In the genomic region with DNA sequence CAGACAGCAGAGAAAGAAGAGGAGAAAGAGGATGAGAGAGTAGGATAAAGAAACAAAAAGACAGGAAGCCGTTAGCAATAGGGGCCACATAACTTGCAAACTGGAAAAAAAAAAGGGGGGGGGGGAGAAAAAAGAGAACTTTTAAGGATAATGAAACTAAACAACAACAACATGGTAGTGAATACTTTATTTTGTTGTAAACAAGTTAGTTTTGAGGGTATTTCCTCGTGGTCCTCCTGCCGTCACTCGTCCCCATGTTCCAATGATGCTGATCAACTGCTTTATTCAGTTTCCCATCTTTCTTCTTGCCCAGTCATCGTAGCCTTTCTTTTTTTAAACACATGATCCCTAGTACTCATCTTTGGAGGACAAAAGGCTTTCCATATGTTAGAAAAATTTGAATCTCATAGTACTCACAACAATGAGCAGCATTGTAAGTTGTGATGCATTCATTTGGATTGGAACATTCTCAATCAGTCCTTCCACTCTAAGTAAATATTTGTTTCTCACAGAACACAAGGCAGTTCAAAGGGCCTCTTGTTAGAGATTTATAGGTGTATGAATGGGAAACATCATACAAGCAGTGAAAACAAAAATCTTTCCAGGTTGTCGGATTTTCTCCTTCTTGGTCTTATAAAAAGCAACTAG, we compare ENCODE assay signal across 1 cellular context.
TF ChIP-seq lines count a peak whose summit lies in the region.

No MANE protein-coding gene starts in this region.

TF ChIP-seq in HepG2, 621 proteins besides CTCF, POLR2A, EP300 and RAD21 (continues in another document):
- TF ChIP-seq, protein P1, sequence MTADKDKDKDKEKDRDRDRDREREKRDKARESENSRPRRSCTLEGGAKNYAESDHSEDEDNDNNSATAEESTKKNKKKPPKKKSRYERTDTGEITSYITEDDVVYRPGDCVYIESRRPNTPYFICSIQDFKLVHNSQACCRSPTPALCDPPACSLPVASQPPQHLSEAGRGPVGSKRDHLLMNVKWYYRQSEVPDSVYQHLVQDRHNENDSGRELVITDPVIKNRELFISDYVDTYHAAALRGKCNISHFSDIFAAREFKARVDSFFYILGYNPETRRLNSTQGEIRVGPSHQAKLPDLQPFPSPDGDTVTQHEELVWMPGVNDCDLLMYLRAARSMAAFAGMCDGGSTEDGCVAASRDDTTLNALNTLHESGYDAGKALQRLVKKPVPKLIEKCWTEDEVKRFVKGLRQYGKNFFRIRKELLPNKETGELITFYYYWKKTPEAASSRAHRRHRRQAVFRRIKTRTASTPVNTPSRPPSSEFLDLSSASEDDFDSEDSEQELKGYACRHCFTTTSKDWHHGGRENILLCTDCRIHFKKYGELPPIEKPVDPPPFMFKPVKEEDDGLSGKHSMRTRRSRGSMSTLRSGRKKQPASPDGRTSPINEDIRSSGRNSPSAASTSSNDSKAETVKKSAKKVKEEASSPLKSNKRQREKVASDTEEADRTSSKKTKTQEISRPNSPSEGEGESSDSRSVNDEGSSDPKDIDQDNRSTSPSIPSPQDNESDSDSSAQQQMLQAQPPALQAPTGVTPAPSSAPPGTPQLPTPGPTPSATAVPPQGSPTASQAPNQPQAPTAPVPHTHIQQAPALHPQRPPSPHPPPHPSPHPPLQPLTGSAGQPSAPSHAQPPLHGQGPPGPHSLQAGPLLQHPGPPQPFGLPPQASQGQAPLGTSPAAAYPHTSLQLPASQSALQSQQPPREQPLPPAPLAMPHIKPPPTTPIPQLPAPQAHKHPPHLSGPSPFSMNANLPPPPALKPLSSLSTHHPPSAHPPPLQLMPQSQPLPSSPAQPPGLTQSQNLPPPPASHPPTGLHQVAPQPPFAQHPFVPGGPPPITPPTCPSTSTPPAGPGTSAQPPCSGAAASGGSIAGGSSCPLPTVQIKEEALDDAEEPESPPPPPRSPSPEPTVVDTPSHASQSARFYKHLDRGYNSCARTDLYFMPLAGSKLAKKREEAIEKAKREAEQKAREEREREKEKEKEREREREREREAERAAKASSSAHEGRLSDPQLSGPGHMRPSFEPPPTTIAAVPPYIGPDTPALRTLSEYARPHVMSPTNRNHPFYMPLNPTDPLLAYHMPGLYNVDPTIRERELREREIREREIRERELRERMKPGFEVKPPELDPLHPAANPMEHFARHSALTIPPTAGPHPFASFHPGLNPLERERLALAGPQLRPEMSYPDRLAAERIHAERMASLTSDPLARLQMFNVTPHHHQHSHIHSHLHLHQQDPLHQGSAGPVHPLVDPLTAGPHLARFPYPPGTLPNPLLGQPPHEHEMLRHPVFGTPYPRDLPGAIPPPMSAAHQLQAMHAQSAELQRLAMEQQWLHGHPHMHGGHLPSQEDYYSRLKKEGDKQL (CRISPR knock-in tag; IDR thresholded peaks at IDR 0.05; ENCODE audit: low read depth) = no peak
- TF ChIP-seq SP5 (CRISPR knock-in tag; IDR thresholded peaks at IDR 0.05; ENCODE audit: borderline replicate concordance, low read depth) (no peak), ZNF383 (CRISPR knock-in tag; IDR thresholded peaks at IDR 0.05; ENCODE audit: borderline replicate concordance) (no peak), KAT8 (CRISPR knock-in tag; IDR thresholded peaks at IDR 0.05) (peak; percentile 41; the same call in 1 of the 2 replicates), ZFYVE20 (CRISPR knock-in tag; IDR thresholded peaks at IDR 0.05; ENCODE audit: borderline replicate concordance, low read depth) (no peak), ZNF251 (CRISPR knock-in tag; IDR thresholded peaks at IDR 0.05) (no peak), AGO2 (optimal IDR thresholded peaks at IDR 0.05; ENCODE audit: low read depth, low read length) (peak; percentile 74), SATB2 (CRISPR knock-in tag; IDR thresholded peaks at IDR 0.05) (no peak), CEBPG (CRISPR knock-in tag; IDR thresholded peaks at IDR 0.05) (0 out of 2 replicates have a peak, but pooled peaks have one; percentile 4), ZNF282 (IDR thresholded peaks at IDR 0.05; ENCODE audit: partially characterized antibody) (no peak), ZNF224 (CRISPR knock-in tag; IDR thresholded peaks at IDR 0.05) (no peak), ZNF558 (CRISPR knock-in tag; IDR thresholded peaks at IDR 0.05; ENCODE audit: borderline replicate concordance) (no peak), MED1 (CRISPR knock-in tag; IDR thresholded peaks at IDR 0.05) (peak; percentile 76), GFI1 (CRISPR knock-in tag; IDR thresholded peaks at IDR 0.05; ENCODE audit: borderline replicate concordance) (peak; percentile 96), RARA (CRISPR knock-in tag; IDR thresholded peaks at IDR 0.05) (peak; percentile 55; the same call in 1 of the 2 replicates), HMG20B (CRISPR knock-in tag; conservative IDR thresholded peaks at IDR 0.05) (peak; percentile 16; the same call in 1 of the 2 replicates)
- TF ChIP-seq, protein P2, sequence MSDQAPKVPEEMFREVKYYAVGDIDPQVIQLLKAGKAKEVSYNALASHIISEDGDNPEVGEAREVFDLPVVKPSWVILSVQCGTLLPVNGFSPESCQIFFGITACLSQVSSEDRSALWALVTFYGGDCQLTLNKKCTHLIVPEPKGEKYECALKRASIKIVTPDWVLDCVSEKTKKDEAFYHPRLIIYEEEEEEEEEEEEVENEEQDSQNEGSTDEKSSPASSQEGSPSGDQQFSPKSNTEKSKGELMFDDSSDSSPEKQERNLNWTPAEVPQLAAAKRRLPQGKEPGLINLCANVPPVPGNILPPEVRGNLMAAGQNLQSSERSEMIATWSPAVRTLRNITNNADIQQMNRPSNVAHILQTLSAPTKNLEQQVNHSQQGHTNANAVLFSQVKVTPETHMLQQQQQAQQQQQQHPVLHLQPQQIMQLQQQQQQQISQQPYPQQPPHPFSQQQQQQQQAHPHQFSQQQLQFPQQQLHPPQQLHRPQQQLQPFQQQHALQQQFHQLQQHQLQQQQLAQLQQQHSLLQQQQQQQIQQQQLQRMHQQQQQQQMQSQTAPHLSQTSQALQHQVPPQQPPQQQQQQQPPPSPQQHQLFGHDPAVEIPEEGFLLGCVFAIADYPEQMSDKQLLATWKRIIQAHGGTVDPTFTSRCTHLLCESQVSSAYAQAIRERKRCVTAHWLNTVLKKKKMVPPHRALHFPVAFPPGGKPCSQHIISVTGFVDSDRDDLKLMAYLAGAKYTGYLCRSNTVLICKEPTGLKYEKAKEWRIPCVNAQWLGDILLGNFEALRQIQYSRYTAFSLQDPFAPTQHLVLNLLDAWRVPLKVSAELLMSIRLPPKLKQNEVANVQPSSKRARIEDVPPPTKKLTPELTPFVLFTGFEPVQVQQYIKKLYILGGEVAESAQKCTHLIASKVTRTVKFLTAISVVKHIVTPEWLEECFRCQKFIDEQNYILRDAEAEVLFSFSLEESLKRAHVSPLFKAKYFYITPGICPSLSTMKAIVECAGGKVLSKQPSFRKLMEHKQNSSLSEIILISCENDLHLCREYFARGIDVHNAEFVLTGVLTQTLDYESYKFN (CRISPR knock-in tag; conservative IDR thresholded peaks at IDR 0.05) = peak; percentile 69
- TF ChIP-seq, protein P3, sequence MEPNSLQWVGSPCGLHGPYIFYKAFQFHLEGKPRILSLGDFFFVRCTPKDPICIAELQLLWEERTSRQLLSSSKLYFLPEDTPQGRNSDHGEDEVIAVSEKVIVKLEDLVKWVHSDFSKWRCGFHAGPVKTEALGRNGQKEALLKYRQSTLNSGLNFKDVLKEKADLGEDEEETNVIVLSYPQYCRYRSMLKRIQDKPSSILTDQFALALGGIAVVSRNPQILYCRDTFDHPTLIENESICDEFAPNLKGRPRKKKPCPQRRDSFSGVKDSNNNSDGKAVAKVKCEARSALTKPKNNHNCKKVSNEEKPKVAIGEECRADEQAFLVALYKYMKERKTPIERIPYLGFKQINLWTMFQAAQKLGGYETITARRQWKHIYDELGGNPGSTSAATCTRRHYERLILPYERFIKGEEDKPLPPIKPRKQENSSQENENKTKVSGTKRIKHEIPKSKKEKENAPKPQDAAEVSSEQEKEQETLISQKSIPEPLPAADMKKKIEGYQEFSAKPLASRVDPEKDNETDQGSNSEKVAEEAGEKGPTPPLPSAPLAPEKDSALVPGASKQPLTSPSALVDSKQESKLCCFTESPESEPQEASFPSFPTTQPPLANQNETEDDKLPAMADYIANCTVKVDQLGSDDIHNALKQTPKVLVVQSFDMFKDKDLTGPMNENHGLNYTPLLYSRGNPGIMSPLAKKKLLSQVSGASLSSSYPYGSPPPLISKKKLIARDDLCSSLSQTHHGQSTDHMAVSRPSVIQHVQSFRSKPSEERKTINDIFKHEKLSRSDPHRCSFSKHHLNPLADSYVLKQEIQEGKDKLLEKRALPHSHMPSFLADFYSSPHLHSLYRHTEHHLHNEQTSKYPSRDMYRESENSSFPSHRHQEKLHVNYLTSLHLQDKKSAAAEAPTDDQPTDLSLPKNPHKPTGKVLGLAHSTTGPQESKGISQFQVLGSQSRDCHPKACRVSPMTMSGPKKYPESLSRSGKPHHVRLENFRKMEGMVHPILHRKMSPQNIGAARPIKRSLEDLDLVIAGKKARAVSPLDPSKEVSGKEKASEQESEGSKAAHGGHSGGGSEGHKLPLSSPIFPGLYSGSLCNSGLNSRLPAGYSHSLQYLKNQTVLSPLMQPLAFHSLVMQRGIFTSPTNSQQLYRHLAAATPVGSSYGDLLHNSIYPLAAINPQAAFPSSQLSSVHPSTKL (CRISPR knock-in tag; IDR thresholded peaks at IDR 0.05) = peak; percentile 87
- TF ChIP-seq, protein P4, sequence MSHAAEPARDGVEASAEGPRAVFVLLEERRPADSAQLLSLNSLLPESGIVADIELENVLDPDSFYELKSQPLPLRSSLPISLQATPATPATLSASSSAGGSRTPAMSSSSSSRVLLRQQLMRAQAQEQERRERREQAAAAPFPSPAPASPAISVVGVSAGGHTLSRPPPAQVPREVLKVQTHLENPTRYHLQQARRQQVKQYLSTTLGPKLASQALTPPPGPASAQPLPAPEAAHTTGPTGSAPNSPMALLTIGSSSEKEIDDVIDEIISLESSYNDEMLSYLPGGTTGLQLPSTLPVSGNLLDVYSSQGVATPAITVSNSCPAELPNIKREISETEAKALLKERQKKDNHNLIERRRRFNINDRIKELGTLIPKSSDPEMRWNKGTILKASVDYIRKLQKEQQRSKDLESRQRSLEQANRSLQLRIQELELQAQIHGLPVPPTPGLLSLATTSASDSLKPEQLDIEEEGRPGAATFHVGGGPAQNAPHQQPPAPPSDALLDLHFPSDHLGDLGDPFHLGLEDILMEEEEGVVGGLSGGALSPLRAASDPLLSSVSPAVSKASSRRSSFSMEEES (CRISPR knock-in tag; IDR thresholded peaks at IDR 0.05) = peak; percentile 73
- TF ChIP-seq, protein P5, sequence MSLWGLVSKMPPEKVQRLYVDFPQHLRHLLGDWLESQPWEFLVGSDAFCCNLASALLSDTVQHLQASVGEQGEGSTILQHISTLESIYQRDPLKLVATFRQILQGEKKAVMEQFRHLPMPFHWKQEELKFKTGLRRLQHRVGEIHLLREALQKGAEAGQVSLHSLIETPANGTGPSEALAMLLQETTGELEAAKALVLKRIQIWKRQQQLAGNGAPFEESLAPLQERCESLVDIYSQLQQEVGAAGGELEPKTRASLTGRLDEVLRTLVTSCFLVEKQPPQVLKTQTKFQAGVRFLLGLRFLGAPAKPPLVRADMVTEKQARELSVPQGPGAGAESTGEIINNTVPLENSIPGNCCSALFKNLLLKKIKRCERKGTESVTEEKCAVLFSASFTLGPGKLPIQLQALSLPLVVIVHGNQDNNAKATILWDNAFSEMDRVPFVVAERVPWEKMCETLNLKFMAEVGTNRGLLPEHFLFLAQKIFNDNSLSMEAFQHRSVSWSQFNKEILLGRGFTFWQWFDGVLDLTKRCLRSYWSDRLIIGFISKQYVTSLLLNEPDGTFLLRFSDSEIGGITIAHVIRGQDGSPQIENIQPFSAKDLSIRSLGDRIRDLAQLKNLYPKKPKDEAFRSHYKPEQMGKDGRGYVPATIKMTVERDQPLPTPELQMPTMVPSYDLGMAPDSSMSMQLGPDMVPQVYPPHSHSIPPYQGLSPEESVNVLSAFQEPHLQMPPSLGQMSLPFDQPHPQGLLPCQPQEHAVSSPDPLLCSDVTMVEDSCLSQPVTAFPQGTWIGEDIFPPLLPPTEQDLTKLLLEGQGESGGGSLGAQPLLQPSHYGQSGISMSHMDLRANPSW (CRISPR knock-in tag; IDR thresholded peaks at IDR 0.05; ENCODE audit: borderline replicate concordance) = no peak
